ENCODE assay signal across 16 cellular contexts in genomic region chr12:80313184-80313583, GRCh38.
DNase-seq lines count a peak whose midpoint lies in the region; FAIRE-seq and TF ChIP-seq lines count a peak whose summit lies in the region.
"Had no signal": no experiment of that assay in that cellular context is flagged by ENCODE, and none has a peak within 500 bp of the region (broad histone marks: within the 10 kb centered on the region; RNA-seq: fewer than 3 reads in every experiment).

No MANE protein-coding gene starts in this region.

- DNase-seq in DMS114 treated with DMSO at 0.1 percent for 48 hours (lab: John Stamatoyannopoulos, UW; ENCODE audit: unreplicated experiment) (peak; percentile 6), bronchial epithelial cell (ENCODE audit: low read depth) (peak; percentile 39), myocyte (ENCODE audit: low read depth) (peak; percentile 7), 8988T (no peak), adrenal gland (no peak)
- DNase-seq in NK-92 treated with Interleukin-12 subunit alpha and Interleukin-12 subunit beta, amount 100 ng/mL, for 24 hours (lab: John Stamatoyannopoulos, UW), result no peak
- DNase-seq: activated CD4-positive, alpha-beta T cell treated with anti-CD3 and anti-CD28 coated beads, Interleukin-2, amount 10 ng/mL, durations not matched to agents 7 days and 5 days; body of pancreas; KBM-7; naive B cell; NCI-H1436 treated with DMSO at 0.1 percent for 48 hours; tibial artery had no signal

- FAIRE-seq in bronchial epithelial cell (lab: Jason Lieb, UNC), result no peak
- FAIRE-seq: TTC549 had no signal

- H3K27ac ChIP-seq in adrenal gland, result no peak overlapping the region
- H3K27ac ChIP-seq: body of pancreas, HL-60, SK-N-MC, tibial artery had no signal

- H3K36me3 ChIP-seq in bronchial epithelial cell (ENCODE audit: control insufficient read depth, insufficient read depth, low read length) (no peaks in the 10 kb centered on the region), adrenal gland (replicated peaks in 1 of 2) (no peaks in the 10 kb centered on the region)
- H3K36me3 ChIP-seq: tibial artery had no signal

- WGBS in adrenal gland, 4 donors, result 30 to 41% (median 35%) methylated on average over 3 of the region's 3 CpGs

- no peak overlapping the region for H3K4me3 ChIP-seq in bronchial epithelial cell (ENCODE audit: low read depth, low read length)
- H3K4me3 ChIP-seq in adrenal gland, result no peak overlapping the region
- H3K4me3 ChIP-seq: body of pancreas, SK-N-MC, tibial artery had no signal

- peak; percentile 47; the same call in 1 of the 2 replicates for TF ChIP-seq CTCF in LNCAP (IDR thresholded peaks at IDR 0.05)
- peak; percentile 4 for TF ChIP-seq CTCF in bronchial epithelial cell (IDR thresholded peaks at IDR 0.05; ENCODE audit: insufficient read depth, low read length, severe bottlenecking)
- no peak for TF ChIP-seq CTCF in adrenal gland (IDR thresholded peaks at IDR 0.05)

- no peak for TF ChIP-seq POLR2A in adrenal gland (IDR thresholded peaks at IDR 0.05)

- no peaks in the 10 kb centered on the region for H3K4me1 ChIP-seq in adrenal gland (replicated peaks in 1 of 2)
- H3K4me1 ChIP-seq: body of pancreas had no signal

- intact Hi-C loops in adrenal gland (cut with DNase I), result no loop called here

- no peaks in the 10 kb centered on the region for H3K27me3 ChIP-seq in bronchial epithelial cell (ENCODE audit: control insufficient read depth, insufficient read depth, low read length)
- no peaks in the 10 kb centered on the region for H3K27me3 ChIP-seq in adrenal gland
- H3K27me3 ChIP-seq: body of pancreas, tibial artery had no signal

- no peaks in the 10 kb centered on the region for H3K9me3 ChIP-seq in adrenal gland (replicated peaks in 1 of 3)
- H3K9me3 ChIP-seq: body of pancreas, tibial artery had no signal

Comparison
In these comparisons a context has a peak if more than half of its experiments do, and no peak if none do; other contexts are left out.
1. DNase-seq: peak in DMS114 treated with DMSO at 0.1 percent for 48 hours (single experiment), bronchial epithelial cell (single experiment) and myocyte (single experiment); none in 8988T (single experiment), adrenal gland (0 of 7) and NK-92 treated with Interleukin-12 subunit alpha and Interleukin-12 subunit beta, amount 100 ng/mL, for 24 hours (single experiment).
2. CTCF ChIP-seq: peak in LNCAP (single experiment) and bronchial epithelial cell (single experiment); none in adrenal gland (0 of 6).